ENCODE assay signal across 1 cellular context in genomic region chr11:1661454-1662269, GRCh38.
A peak's percentile ranks its signal among the peaks of the same experiment; 100 is the strongest.
TF ChIP-seq lines count a peak whose summit lies in the region.

No MANE protein-coding gene starts in this region.

TF ChIP-seq in HepG2, 621 proteins besides CTCF, POLR2A, EP300 and RAD21 (continued from another document):
- peak; percentile 37; the same call in 1 of the 2 replicates for TF ChIP-seq ZBTB10 (CRISPR knock-in tag; IDR thresholded peaks at IDR 0.05; ENCODE audit: borderline replicate concordance)
- TF ChIP-seq POLR2AphosphoS5 (IDR thresholded peaks at IDR 0.05; ENCODE audit: low read depth, low read length): peak; percentile 40; the same call in 1 of the 2 replicates
- peak; percentile 45; the same call in 1 of the 2 replicates for TF ChIP-seq ZFX (CRISPR knock-in tag; IDR thresholded peaks at IDR 0.05; ENCODE audit: low read depth)
- TF ChIP-seq ZFP91 (CRISPR knock-in tag; IDR thresholded peaks at IDR 0.05; ENCODE audit: borderline replicate concordance): peak; percentile 20; the same call in 1 of the 2 replicates
- TF ChIP-seq HOXD1 (CRISPR knock-in tag; IDR thresholded peaks at IDR 0.05): peak; percentile 89
- TF ChIP-seq SPEN (CRISPR knock-in tag; IDR thresholded peaks at IDR 0.05; ENCODE audit: low read depth): peak; percentile 60; the same call in 1 of the 2 replicates
- TF ChIP-seq ZBTB7B (CRISPR knock-in tag; IDR thresholded peaks at IDR 0.05): peak; percentile 98
- peak; percentile 88 for TF ChIP-seq ZNF687 (CRISPR knock-in tag; IDR thresholded peaks at IDR 0.05)
- TF ChIP-seq HMGXB3 (CRISPR knock-in tag; IDR thresholded peaks at IDR 0.05; ENCODE audit: borderline replicate concordance): 0 out of 2 replicates have a peak, but pooled peaks have one; percentile 27
- TF ChIP-seq RERE (CRISPR knock-in tag; IDR thresholded peaks at IDR 0.05; ENCODE audit: low read depth): peak; percentile 88
- peak; percentile 71 for TF ChIP-seq TCF7 (IDR thresholded peaks at IDR 0.05; ENCODE audit: low read depth)
- peak; percentile 41; the same call in 1 of the 2 replicates for TF ChIP-seq KAT8 (CRISPR knock-in tag; IDR thresholded peaks at IDR 0.05)
- 0 out of 2 replicates have a peak, but pooled peaks have one; percentile 68 for TF ChIP-seq RFXAP (CRISPR knock-in tag; IDR thresholded peaks at IDR 0.05; ENCODE audit: borderline replicate concordance)
TF ChIP-seq in HepG2: peak in this region for 171; not testable (repeated sequence) for 450.
